Comparison of ENCODE assay signal across 9 cellular contexts in the genomic region with DNA sequence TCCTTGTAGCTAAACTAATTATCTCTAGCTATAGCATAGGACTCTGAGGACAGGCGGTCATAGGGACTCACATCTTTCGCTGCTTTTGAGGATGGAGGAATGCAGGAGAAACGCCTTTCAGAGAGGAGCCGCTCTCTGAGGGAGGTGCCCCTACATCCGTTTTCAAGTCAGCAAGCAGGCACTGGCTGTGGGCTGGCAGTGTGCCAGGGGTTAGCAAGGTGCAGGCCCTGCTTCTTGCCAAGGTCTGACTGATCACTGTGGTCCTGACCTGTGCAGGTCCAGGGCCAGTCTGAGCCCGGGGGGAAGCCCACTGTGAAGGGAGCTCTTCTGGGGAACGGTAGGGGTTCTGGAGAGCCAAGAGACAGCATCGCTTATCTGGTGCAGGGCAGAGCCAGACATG.
DNase-seq lines count a peak whose midpoint lies in the region; ATAC-seq lines count a peak whose summit lies in the region.
"Had no signal": no experiment of that assay in that cellular context is flagged by ENCODE, and none has a peak within 500 bp of the region (broad histone marks: within the 10 kb centered on the region; RNA-seq: fewer than 3 reads in every experiment).

No MANE protein-coding gene starts in this region.

- ATAC-seq in HG02571 (IDR thresholded peaks at IDR 0.05; ENCODE audit: unreplicated experiment) = no peak

- peak; percentile 9 for DNase-seq in NCI-H69 (lab: John Stamatoyannopoulos, UW)
- DNase-seq in activated CD8-positive, alpha-beta memory T cell treated with anti-CD3 and anti-CD28 coated beads, Interleukin-2, amount 50 U/mL, for 1 hour (ENCODE audit: extremely low read depth) = peak; percentile 29
- DNase-seq in glomerular visceral epithelial cell (ENCODE audit: extremely low spot score) = peak; percentile 83
- peak; percentile 58 for DNase-seq in stimulated activated CD8-positive, alpha-beta memory T cell treated with anti-CD3 and anti-CD28 coated beads, Interleukin-4, amount 100 ng/mL, for 24 hours (ENCODE audit: low read depth)
- no peak for DNase-seq in cortex of kidney (lab: John Stamatoyannopoulos, UW)
- DNase-seq in D341Med (ENCODE audit: low spot score) = no peak
- DNase-seq in globus pallidus (ENCODE audit: low spot score) = no peak
- DNase-seq: occipital lobe had no signal

Comparison
In these comparisons a context has a peak if more than half of its experiments do, and no peak if none do; other contexts are left out.
1. DNase-seq: peak in NCI-H69 (single experiment), activated CD8-positive, alpha-beta memory T cell treated with anti-CD3 and anti-CD28 coated beads, Interleukin-2, amount 50 U/mL, for 1 hour (single experiment), glomerular visceral epithelial cell (single experiment) and stimulated activated CD8-positive, alpha-beta memory T cell treated with anti-CD3 and anti-CD28 coated beads, Interleukin-4, amount 100 ng/mL, for 24 hours (single experiment); none in cortex of kidney (single experiment), D341Med (single experiment) and globus pallidus (single experiment).